17 cellular contexts compared by ENCODE assay signal in genomic region chr6:11868392-11868791, GRCh38.
"Had no signal": no experiment of that assay in that cellular context is flagged by ENCODE, and none has a peak within 500 bp of the region (broad histone marks: within the 10 kb centered on the region; RNA-seq: fewer than 3 reads in every experiment).

No MANE protein-coding gene starts in this region.

- H3K27ac ChIP-seq: foreskin keratinocyte, neutrophil, sigmoid colon, skin epidermis, stomach, thoracic aorta had no signal

- H3K27me3 ChIP-seq: foreskin keratinocyte, neutrophil, sigmoid colon, stomach had no signal

- H3K27ac Mint-ChIP-seq: immature natural killer cell; naive thymus-derived CD4-positive, alpha-beta T cell had no signal

- H3K4me3 Mint-ChIP-seq: immature natural killer cell; naive thymus-derived CD4-positive, alpha-beta T cell had no signal

- H3K9me3 Mint-ChIP-seq: immature natural killer cell had no signal

- DNase-seq: effector memory CD4-positive, alpha-beta T cell; foreskin keratinocyte; immature natural killer cell; kidney; left cardiac atrium; left ventricle myocardium superior; mammary epithelial cell; naive thymus-derived CD4-positive, alpha-beta T cell; sigmoid colon; stimulated activated naive CD4-positive, alpha-beta T cell; stomach; substantia nigra; trophoblast cell had no signal

- ATAC-seq: esophagus mucosa; foreskin keratinocyte; left cardiac atrium; left ventricle myocardium superior; naive thymus-derived CD4-positive, alpha-beta T cell had no signal

- H3K36me3 Mint-ChIP-seq: immature natural killer cell had no signal

- H3K4me1 Mint-ChIP-seq: immature natural killer cell; naive thymus-derived CD4-positive, alpha-beta T cell had no signal

- H3K36me3 ChIP-seq: neutrophil, sigmoid colon, stomach, thoracic aorta had no signal

- H3K4me1 ChIP-seq: foreskin keratinocyte had no signal

- H3K27me3 Mint-ChIP-seq: naive thymus-derived CD4-positive, alpha-beta T cell had no signal

- H3K4me3 ChIP-seq: sigmoid colon, skin epidermis, stomach, thoracic aorta had no signal

- H3K9me3 ChIP-seq: neutrophil, stomach, thoracic aorta had no signal
